Comparison of ENCODE assay signal across 1 cellular context in the genomic region with DNA sequence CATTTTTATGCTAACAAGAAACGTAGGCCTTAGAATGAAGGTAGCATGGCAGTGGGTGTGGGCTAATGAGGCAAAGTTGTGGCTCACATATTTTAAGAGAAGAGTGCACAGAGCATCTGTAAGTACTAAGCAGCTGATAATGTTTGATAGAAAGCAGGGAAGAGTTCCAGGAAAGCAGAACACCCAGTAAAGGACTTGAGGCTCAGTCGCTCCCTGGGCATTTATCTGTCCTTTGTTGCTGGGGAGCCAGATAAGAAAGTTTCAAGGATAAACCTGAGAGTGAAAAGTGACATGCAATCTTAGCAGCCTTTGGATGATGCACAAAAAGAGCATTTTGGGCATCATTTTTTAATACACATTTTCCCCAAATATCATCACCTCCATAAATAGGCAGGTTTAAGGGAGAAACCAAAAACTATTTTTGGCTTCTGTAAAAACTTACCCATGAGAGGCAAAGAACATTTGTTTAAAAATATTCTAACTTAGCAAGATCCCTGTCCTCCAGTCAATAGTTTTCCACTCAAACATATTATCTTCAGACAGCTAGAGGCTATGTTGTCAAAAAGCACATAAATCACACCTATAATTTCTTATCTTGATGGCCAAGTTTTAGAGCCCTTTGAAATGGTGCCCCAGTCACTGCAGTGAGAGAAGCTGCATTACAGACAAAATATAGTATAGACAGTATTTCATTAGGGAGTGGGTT.
TF ChIP-seq lines count a peak whose summit lies in the region.

No MANE protein-coding gene starts in this region.

TF ChIP-seq in K562, 482 proteins besides CTCF, POLR2A, EP300 and RAD21 (continued from another document and continues in another):
- TF ChIP-seq, protein P1, sequence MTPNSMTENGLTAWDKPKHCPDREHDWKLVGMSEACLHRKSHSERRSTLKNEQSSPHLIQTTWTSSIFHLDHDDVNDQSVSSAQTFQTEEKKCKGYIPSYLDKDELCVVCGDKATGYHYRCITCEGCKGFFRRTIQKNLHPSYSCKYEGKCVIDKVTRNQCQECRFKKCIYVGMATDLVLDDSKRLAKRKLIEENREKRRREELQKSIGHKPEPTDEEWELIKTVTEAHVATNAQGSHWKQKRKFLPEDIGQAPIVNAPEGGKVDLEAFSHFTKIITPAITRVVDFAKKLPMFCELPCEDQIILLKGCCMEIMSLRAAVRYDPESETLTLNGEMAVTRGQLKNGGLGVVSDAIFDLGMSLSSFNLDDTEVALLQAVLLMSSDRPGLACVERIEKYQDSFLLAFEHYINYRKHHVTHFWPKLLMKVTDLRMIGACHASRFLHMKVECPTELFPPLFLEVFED (CRISPR knock-in tag; conservative IDR thresholded peaks at IDR 0.05) = no peak
- no peak for TF ChIP-seq HEY1 (CRISPR knock-in tag; IDR thresholded peaks at IDR 0.05; ENCODE audit: borderline replicate concordance)
- TF ChIP-seq, protein P2, sequence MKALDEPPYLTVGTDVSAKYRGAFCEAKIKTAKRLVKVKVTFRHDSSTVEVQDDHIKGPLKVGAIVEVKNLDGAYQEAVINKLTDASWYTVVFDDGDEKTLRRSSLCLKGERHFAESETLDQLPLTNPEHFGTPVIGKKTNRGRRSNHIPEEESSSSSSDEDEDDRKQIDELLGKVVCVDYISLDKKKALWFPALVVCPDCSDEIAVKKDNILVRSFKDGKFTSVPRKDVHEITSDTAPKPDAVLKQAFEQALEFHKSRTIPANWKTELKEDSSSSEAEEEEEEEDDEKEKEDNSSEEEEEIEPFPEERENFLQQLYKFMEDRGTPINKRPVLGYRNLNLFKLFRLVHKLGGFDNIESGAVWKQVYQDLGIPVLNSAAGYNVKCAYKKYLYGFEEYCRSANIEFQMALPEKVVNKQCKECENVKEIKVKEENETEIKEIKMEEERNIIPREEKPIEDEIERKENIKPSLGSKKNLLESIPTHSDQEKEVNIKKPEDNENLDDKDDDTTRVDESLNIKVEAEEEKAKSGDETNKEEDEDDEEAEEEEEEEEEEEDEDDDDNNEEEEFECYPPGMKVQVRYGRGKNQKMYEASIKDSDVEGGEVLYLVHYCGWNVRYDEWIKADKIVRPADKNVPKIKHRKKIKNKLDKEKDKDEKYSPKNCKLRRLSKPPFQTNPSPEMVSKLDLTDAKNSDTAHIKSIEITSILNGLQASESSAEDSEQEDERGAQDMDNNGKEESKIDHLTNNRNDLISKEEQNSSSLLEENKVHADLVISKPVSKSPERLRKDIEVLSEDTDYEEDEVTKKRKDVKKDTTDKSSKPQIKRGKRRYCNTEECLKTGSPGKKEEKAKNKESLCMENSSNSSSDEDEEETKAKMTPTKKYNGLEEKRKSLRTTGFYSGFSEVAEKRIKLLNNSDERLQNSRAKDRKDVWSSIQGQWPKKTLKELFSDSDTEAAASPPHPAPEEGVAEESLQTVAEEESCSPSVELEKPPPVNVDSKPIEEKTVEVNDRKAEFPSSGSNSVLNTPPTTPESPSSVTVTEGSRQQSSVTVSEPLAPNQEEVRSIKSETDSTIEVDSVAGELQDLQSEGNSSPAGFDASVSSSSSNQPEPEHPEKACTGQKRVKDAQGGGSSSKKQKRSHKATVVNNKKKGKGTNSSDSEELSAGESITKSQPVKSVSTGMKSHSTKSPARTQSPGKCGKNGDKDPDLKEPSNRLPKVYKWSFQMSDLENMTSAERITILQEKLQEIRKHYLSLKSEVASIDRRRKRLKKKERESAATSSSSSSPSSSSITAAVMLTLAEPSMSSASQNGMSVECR (CRISPR knock-in tag; IDR thresholded peaks at IDR 0.05) = no peak
- no peak for TF ChIP-seq ZFP30 (CRISPR knock-in tag; IDR thresholded peaks at IDR 0.05; ENCODE audit: borderline replicate concordance)
- no peak for TF ChIP-seq MAFK (IDR thresholded peaks at IDR 0.05; ENCODE audit: low read length)
- TF ChIP-seq ETV6 (IDR thresholded peaks at IDR 0.05; ENCODE audit: borderline replicate concordance in 1 of 2, low read depth in 2 of 2, low read length in 1 of 2) = no peak
- no peak for TF ChIP-seq ETV6 (CRISPR knock-in tag; IDR thresholded peaks at IDR 0.05; ENCODE audit: borderline replicate concordance)
- no peak for TF ChIP-seq CXXC5 (CRISPR knock-in tag; IDR thresholded peaks at IDR 0.05)
- no peak for TF ChIP-seq ZNF77 (CRISPR knock-in tag; IDR thresholded peaks at IDR 0.05)
- no peak for TF ChIP-seq MIER1 (IDR thresholded peaks at IDR 0.05; ENCODE audit: low read depth)
- no peak for TF ChIP-seq PYGO2 (tag; IDR thresholded peaks at IDR 0.05)
- TF ChIP-seq, protein P3, sequence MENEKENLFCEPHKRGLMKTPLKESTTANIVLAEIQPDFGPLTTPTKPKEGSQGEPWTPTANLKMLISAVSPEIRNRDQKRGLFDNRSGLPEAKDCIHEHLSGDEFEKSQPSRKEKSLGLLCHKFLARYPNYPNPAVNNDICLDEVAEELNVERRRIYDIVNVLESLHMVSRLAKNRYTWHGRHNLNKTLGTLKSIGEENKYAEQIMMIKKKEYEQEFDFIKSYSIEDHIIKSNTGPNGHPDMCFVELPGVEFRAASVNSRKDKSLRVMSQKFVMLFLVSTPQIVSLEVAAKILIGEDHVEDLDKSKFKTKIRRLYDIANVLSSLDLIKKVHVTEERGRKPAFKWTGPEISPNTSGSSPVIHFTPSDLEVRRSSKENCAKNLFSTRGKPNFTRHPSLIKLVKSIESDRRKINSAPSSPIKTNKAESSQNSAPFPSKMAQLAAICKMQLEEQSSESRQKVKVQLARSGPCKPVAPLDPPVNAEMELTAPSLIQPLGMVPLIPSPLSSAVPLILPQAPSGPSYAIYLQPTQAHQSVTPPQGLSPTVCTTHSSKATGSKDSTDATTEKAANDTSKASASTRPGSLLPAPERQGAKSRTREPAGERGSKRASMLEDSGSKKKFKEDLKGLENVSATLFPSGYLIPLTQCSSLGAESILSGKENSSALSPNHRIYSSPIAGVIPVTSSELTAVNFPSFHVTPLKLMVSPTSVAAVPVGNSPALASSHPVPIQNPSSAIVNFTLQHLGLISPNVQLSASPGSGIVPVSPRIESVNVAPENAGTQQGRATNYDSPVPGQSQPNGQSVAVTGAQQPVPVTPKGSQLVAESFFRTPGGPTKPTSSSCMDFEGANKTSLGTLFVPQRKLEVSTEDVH (IDR thresholded peaks at IDR 0.05; ENCODE audit: low read depth, partially characterized antibody) = no peak
- no peak for TF ChIP-seq CBX8 (IDR thresholded peaks at IDR 0.05; ENCODE audit: borderline replicate concordance, extremely low read depth, low read depth, low read length, poor library complexity, severe bottlenecking)
- no peak for TF ChIP-seq KLF10 (CRISPR knock-in tag; IDR thresholded peaks at IDR 0.05)
- no peak for TF ChIP-seq ZNF197 (CRISPR knock-in tag; IDR thresholded peaks at IDR 0.05; ENCODE audit: low read depth)
- no peak for TF ChIP-seq TBP (optimal IDR thresholded peaks at IDR 0.05; ENCODE audit: low read depth, low read length)
- TF ChIP-seq ZBTB8A (IDR thresholded peaks at IDR 0.05; ENCODE audit: partially characterized antibody) = no peak
- TF ChIP-seq ZNF175 (CRISPR knock-in tag; IDR thresholded peaks at IDR 0.05; ENCODE audit: low read depth) = no peak
- TF ChIP-seq, protein P4, sequence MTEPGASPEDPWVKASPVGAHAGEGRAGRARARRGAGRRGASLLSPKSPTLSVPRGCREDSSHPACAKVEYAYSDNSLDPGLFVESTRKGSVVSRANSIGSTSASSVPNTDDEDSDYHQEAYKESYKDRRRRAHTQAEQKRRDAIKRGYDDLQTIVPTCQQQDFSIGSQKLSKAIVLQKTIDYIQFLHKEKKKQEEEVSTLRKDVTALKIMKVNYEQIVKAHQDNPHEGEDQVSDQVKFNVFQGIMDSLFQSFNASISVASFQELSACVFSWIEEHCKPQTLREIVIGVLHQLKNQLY (CRISPR knock-in tag; conservative IDR thresholded peaks at IDR 0.05) = no peak
- no peak for TF ChIP-seq SAP30 (IDR thresholded peaks at IDR 0.05; ENCODE audit: borderline replicate concordance, insufficient read depth, low read depth, low read length, poor library complexity, severe bottlenecking)
- TF ChIP-seq, protein P5, sequence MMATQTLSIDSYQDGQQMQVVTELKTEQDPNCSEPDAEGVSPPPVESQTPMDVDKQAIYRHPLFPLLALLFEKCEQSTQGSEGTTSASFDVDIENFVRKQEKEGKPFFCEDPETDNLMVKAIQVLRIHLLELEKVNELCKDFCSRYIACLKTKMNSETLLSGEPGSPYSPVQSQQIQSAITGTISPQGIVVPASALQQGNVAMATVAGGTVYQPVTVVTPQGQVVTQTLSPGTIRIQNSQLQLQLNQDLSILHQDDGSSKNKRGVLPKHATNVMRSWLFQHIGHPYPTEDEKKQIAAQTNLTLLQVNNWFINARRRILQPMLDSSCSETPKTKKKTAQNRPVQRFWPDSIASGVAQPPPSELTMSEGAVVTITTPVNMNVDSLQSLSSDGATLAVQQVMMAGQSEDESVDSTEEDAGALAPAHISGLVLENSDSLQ (IDR thresholded peaks at IDR 0.05) = 0 out of 2 replicates have a peak, but pooled peaks have one; percentile 47
- TF ChIP-seq FOXK1 (CRISPR knock-in tag; IDR thresholded peaks at IDR 0.05; ENCODE audit: borderline replicate concordance) = no peak
- TF ChIP-seq, protein P6, sequence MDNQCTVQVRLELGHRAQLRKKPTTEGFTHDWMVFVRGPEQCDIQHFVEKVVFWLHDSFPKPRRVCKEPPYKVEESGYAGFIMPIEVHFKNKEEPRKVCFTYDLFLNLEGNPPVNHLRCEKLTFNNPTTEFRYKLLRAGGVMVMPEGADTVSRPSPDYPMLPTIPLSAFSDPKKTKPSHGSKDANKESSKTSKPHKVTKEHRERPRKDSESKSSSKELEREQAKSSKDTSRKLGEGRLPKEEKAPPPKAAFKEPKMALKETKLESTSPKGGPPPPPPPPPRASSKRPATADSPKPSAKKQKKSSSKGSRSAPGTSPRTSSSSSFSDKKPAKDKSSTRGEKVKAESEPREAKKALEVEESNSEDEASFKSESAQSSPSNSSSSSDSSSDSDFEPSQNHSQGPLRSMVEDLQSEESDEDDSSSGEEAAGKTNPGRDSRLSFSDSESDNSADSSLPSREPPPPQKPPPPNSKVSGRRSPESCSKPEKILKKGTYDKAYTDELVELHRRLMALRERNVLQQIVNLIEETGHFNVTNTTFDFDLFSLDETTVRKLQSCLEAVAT (IDR thresholded peaks at IDR 0.05) = no peak
- TF ChIP-seq, protein P7, sequence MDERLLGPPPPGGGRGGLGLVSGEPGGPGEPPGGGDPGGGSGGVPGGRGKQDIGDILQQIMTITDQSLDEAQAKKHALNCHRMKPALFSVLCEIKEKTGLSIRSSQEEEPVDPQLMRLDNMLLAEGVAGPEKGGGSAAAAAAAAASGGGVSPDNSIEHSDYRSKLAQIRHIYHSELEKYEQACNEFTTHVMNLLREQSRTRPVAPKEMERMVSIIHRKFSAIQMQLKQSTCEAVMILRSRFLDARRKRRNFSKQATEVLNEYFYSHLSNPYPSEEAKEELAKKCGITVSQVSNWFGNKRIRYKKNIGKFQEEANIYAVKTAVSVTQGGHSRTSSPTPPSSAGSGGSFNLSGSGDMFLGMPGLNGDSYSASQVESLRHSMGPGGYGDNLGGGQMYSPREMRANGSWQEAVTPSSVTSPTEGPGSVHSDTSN (CRISPR knock-in tag; IDR thresholded peaks at IDR 0.05; ENCODE audit: low read depth) = no peak
- TF ChIP-seq, protein P7 (tag; conservative IDR thresholded peaks at IDR 0.05; ENCODE audit: low read depth) = peak; percentile 87
- TF ChIP-seq KAT8 (IDR thresholded peaks at IDR 0.05; ENCODE audit: low read depth) = no peak
- 0 out of 2 replicates have a peak, but pooled peaks have one; percentile 14 for TF ChIP-seq MTA2 (IDR thresholded peaks at IDR 0.05; ENCODE audit: low read depth)
- no peak for TF ChIP-seq PTTG1 (tag; IDR thresholded peaks at IDR 0.05; ENCODE audit: low read depth)
- TF ChIP-seq TAF9B (IDR thresholded peaks at IDR 0.05; ENCODE audit: partially characterized antibody) = no peak
- no peak for TF ChIP-seq BDP1 (IDR thresholded peaks at IDR 0.05; ENCODE audit: insufficient read depth, insufficient read length)
- TF ChIP-seq SMAD2 (IDR thresholded peaks at IDR 0.05; ENCODE audit: low read depth, low read length) = no peak
- TF ChIP-seq RBM22 (IDR thresholded peaks at IDR 0.05; ENCODE audit: low read depth, low read length, poor library complexity, severe bottlenecking) = no peak
- TF ChIP-seq, protein P8, sequence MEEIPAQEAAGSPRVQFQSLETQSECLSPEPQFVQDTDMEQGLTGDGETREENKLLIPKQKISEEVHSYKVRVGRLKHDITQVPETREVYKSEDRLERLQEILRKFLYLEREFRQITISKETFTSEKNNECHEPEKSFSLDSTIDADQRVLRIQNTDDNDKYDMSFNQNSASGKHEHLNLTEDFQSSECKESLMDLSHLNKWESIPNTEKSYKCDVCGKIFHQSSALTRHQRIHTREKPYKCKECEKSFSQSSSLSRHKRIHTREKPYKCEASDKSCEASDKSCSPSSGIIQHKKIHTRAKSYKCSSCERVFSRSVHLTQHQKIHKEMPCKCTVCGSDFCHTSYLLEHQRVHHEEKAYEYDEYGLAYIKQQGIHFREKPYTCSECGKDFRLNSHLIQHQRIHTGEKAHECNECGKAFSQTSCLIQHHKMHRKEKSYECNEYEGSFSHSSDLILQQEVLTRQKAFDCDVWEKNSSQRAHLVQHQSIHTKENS (CRISPR knock-in tag; IDR thresholded peaks at IDR 0.05) = no peak
- peak; percentile 30; the same call in 1 of the 2 replicates for TF ChIP-seq NFIC (IDR thresholded peaks at IDR 0.05)
- TF ChIP-seq ARID1B (IDR thresholded peaks at IDR 0.05) = peak; percentile 87
- TF ChIP-seq, protein P9, sequence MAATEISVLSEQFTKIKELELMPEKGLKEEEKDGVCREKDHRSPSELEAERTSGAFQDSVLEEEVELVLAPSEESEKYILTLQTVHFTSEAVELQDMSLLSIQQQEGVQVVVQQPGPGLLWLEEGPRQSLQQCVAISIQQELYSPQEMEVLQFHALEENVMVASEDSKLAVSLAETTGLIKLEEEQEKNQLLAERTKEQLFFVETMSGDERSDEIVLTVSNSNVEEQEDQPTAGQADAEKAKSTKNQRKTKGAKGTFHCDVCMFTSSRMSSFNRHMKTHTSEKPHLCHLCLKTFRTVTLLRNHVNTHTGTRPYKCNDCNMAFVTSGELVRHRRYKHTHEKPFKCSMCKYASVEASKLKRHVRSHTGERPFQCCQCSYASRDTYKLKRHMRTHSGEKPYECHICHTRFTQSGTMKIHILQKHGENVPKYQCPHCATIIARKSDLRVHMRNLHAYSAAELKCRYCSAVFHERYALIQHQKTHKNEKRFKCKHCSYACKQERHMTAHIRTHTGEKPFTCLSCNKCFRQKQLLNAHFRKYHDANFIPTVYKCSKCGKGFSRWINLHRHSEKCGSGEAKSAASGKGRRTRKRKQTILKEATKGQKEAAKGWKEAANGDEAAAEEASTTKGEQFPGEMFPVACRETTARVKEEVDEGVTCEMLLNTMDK (IDR thresholded peaks at IDR 0.05; ENCODE audit: borderline replicate concordance, insufficient read depth, low read depth, low read length, poor library complexity, severe bottlenecking) = no peak
- TF ChIP-seq FOXJ3 (CRISPR knock-in tag; IDR thresholded peaks at IDR 0.05) = no peak
- no peak for TF ChIP-seq ZZZ3 (IDR thresholded peaks at IDR 0.05)
- TF ChIP-seq CTBP1 (IDR thresholded peaks at IDR 0.05; ENCODE audit: borderline replicate concordance) = peak; percentile 65; the same call in 1 of the 2 replicates
